ENCODE assay signal across 16 cellular contexts in genomic region chr1:38344705-38345104, GRCh38.
DNase-seq lines count a peak whose midpoint lies in the region; ATAC-seq and TF ChIP-seq lines count a peak whose summit lies in the region.
"Had no signal": no experiment of that assay in that cellular context is flagged by ENCODE, and none has a peak within 500 bp of the region (broad histone marks: within the 10 kb centered on the region; RNA-seq: fewer than 3 reads in every experiment).

No MANE protein-coding gene starts in this region.

- H3K4ac ChIP-seq in mesendoderm (ENCODE audit: low read depth, low read length) = no peak overlapping the region

- H3K4me2 ChIP-seq in OCI-LY3 (ENCODE audit: low read length) (peak overlapping the region; percentile 67), mesendoderm (ENCODE audit: low read length) (no peak overlapping the region)
- H3K4me2 ChIP-seq: BLaER1 had no signal

- POLR2A ChIA-PET in activated CD4-positive, alpha-beta memory T cell treated with anti-CD3 and anti-CD28 coated beads for 36 hours (lab: Charles Lee) = no interaction called here
- POLR2A ChIA-PET in activated CD4-positive, alpha-beta memory T cell treated with anti-CD3 and anti-CD28 coated beads, Interleukin-2, amount 10 ng/mL, durations not matched to agents 7 days and 5 days (lab: Charles Lee) = no interaction called here
- POLR2A ChIA-PET in A673 (lab: Charles Lee; ENCODE audit: low non-redundant PET) = no interaction called here

- no TSS peak for BruUV-seq in A673 (replicated peaks; lab: Mats Ljungman, UMichigan)

- peaks cover 17% of the 10 kb centered on the region for H3K9me3 Mint-ChIP-seq in activated CD4-positive, alpha-beta memory T cell treated with anti-CD3 and anti-CD28 coated beads for 36 hours
- no peaks in the 10 kb centered on the region for H3K9me3 Mint-ChIP-seq in activated CD4-positive, alpha-beta memory T cell treated with anti-CD3 and anti-CD28 coated beads, Interleukin-2, amount 10 ng/mL, durations not matched to agents 7 days and 5 days

- H4K20me1 ChIP-seq in OCI-LY3 (ENCODE audit: insufficient read depth, low read length) = no peaks in the 10 kb centered on the region
- H4K20me1 ChIP-seq: BLaER1 had no signal

- no peak for ATAC-seq in HG03460 (IDR thresholded peaks at IDR 0.05; ENCODE audit: unreplicated experiment)
- ATAC-seq: CD8-positive, alpha-beta T cell; HCT116 had no signal

- no peak overlapping the region for H4K5ac ChIP-seq in mesendoderm (ENCODE audit: low read length)

- CTCF ChIA-PET in activated CD4-positive, alpha-beta memory T cell treated with anti-CD3 and anti-CD28 coated beads for 36 hours (lab: Charles Lee) = no interaction called here
- CTCF ChIA-PET in activated CD4-positive, alpha-beta memory T cell treated with anti-CD3 and anti-CD28 coated beads, Interleukin-2, amount 10 ng/mL, durations not matched to agents 7 days and 5 days (lab: Charles Lee) = no interaction called here
- CTCF ChIA-PET in A673 (lab: Charles Lee) = no interaction called here

- no peak overlapping the region for H3K27ac ChIP-seq in A673 (ENCODE audit: low read depth, low read length, poor library complexity, severe bottlenecking)
- peak overlapping the region; percentile 25; the same call in 1 of the 2 replicates for H3K27ac ChIP-seq in OCI-LY3 (ENCODE audit: low read length)
- no peak overlapping the region for H3K27ac ChIP-seq in mesendoderm (ENCODE audit: low read depth, low read length)
- H3K27ac ChIP-seq: BLaER1, GM23248, RWPE1 had no signal

- H3K27me3 Mint-ChIP-seq in activated CD4-positive, alpha-beta memory T cell treated with anti-CD3 and anti-CD28 coated beads for 36 hours = peaks cover 14% of the 10 kb centered on the region
- peaks cover 21% of the 10 kb centered on the region for H3K27me3 Mint-ChIP-seq in activated CD4-positive, alpha-beta memory T cell treated with anti-CD3 and anti-CD28 coated beads, Interleukin-2, amount 10 ng/mL, durations not matched to agents 7 days and 5 days

- H3K4me1 ChIP-seq in A673 (ENCODE audit: insufficient read depth, low read length, poor library complexity, severe bottlenecking) (no peaks in the 10 kb centered on the region), OCI-LY3 (ENCODE audit: low read length) (peaks cover 17% of the 10 kb centered on the region), mesendoderm (ENCODE audit: control insufficient read depth, low read depth, low read length) (no peaks in the 10 kb centered on the region)
- H3K4me1 ChIP-seq: BLaER1 had no signal

- peak overlapping the region; percentile 89 for H2AFZ ChIP-seq in OCI-LY3 (ENCODE audit: low read depth, low read length)
- H2AFZ ChIP-seq: GM23248 had no signal

- no peak overlapping the region for H2AK5ac ChIP-seq in mesendoderm (ENCODE audit: low read length)

- no CpG with 5 or more reads among the region's 4 CpGs for WGBS in mesendoderm (ENCODE audit: extremely low coverage, insufficient coverage, low lambda C conversion rate)

- no peaks in the 10 kb centered on the region for H3K79me2 ChIP-seq in OCI-LY3 (ENCODE audit: low read length)
- H3K79me2 ChIP-seq in mesendoderm (ENCODE audit: control insufficient read depth, insufficient read depth, low read length) = no peaks in the 10 kb centered on the region

- H3K56ac ChIP-seq in mesendoderm (ENCODE audit: low read length) = no peak overlapping the region

- H2BK120ac ChIP-seq in mesendoderm (ENCODE audit: low read depth, low read length) = no peak overlapping the region

- H3K4me3 Mint-ChIP-seq in activated CD4-positive, alpha-beta memory T cell treated with anti-CD3 and anti-CD28 coated beads for 36 hours = no peak overlapping the region
- H3K4me3 Mint-ChIP-seq in activated CD4-positive, alpha-beta memory T cell treated with anti-CD3 and anti-CD28 coated beads, Interleukin-2, amount 10 ng/mL, durations not matched to agents 7 days and 5 days = no peak overlapping the region
- H3K4me3 Mint-ChIP-seq: CD8-positive, alpha-beta T cell had no signal

- no peak for TF ChIP-seq CTCF in A673 (conservative IDR thresholded peaks at IDR 0.05; ENCODE audit: low read depth, low read length)
- no peak for TF ChIP-seq CTCF in OCI-LY3 (IDR thresholded peaks at IDR 0.05; ENCODE audit: low read depth, low read length)

- H3K4me3 ChIP-seq in A673 (ENCODE audit: low read depth, low read length, poor library complexity, severe bottlenecking) (no peak overlapping the region), OCI-LY3 (ENCODE audit: low read length) (peak overlapping the region; percentile 49), mesendoderm (ENCODE audit: low read length) (no peak overlapping the region)
- H3K4me3 ChIP-seq: BLaER1, GM23248 had no signal

- H3K36me3 Mint-ChIP-seq in activated CD4-positive, alpha-beta memory T cell treated with anti-CD3 and anti-CD28 coated beads for 36 hours = no peaks in the 10 kb centered on the region
- no peaks in the 10 kb centered on the region for H3K36me3 Mint-ChIP-seq in activated CD4-positive, alpha-beta memory T cell treated with anti-CD3 and anti-CD28 coated beads, Interleukin-2, amount 10 ng/mL, durations not matched to agents 7 days and 5 days (ENCODE audit: low read depth)
- H3K36me3 Mint-ChIP-seq: CD8-positive, alpha-beta T cell had no signal

- no peaks in the 10 kb centered on the region for H3K79me1 ChIP-seq in mesendoderm (ENCODE audit: low read length)

- H3K27me3 ChIP-seq in A673 (replicated peaks; ENCODE audit: insufficient read depth, low read depth, low read length, poor library complexity) (no peaks in the 10 kb centered on the region), OCI-LY3 (ENCODE audit: low read depth, low read length) (no peaks in the 10 kb centered on the region), mesendoderm (ENCODE audit: insufficient read depth, low read length, poor library complexity) (no peaks in the 10 kb centered on the region)
- H3K27me3 ChIP-seq: BLaER1 had no signal

- H3K4me1 Mint-ChIP-seq in activated CD4-positive, alpha-beta memory T cell treated with anti-CD3 and anti-CD28 coated beads for 36 hours (ENCODE audit: low read depth) = peaks cover 7% of the 10 kb centered on the region
- no peaks in the 10 kb centered on the region for H3K4me1 Mint-ChIP-seq in activated CD4-positive, alpha-beta memory T cell treated with anti-CD3 and anti-CD28 coated beads, Interleukin-2, amount 10 ng/mL, durations not matched to agents 7 days and 5 days

- intact Hi-C loops in activated CD4-positive, alpha-beta memory T cell treated with anti-CD3 and anti-CD28 coated beads for 36 hours (cut with micrococcal nuclease) = no loop called here
- intact Hi-C loops in A673 (cut with micrococcal nuclease; ENCODE audit: unreplicated experiment) = no loop called here

- H2BK15ac ChIP-seq in mesendoderm (replicated peaks; ENCODE audit: low read depth) = no peak overlapping the region

- peak overlapping the region; percentile 6; the same call in 1 of the 2 replicates for H3K9ac ChIP-seq in OCI-LY3 (ENCODE audit: low read length)
- no peak overlapping the region for H3K9ac ChIP-seq in mesendoderm (ENCODE audit: low read length)
- H3K9ac ChIP-seq: BLaER1, GM23248 had no signal

- H3K23ac ChIP-seq in mesendoderm (ENCODE audit: low read length) = no peak overlapping the region

- peak; percentile 56 for DNase-seq in activated CD4-positive, alpha-beta memory T cell treated with anti-CD3 and anti-CD28 coated beads for 36 hours
- DNase-seq in activated CD4-positive, alpha-beta memory T cell treated with anti-CD3 and anti-CD28 coated beads, Interleukin-2, amount 10 ng/mL, durations not matched to agents 7 days and 5 days = no peak
- DNase-seq in A673 (ENCODE audit: low spot score) (peak; percentile 13), mesendoderm (peak; percentile 26), NCI-H774 (lab: John Stamatoyannopoulos, UW) (no peak)
- no peak for DNase-seq in activated CD8-positive, alpha-beta memory T cell treated with anti-CD3 and anti-CD28 coated beads for 24 hours
- DNase-seq: CD8-positive, alpha-beta T cell; GM23248; NCI-H1417; NCI-H187 treated with DMSO at 0.1 percent for 48 hours; NCI-H526 treated with DMSO at 0.1 percent for 48 hours had no signal

- H3K27ac Mint-ChIP-seq in activated CD4-positive, alpha-beta memory T cell treated with anti-CD3 and anti-CD28 coated beads for 36 hours = no peak overlapping the region
- H3K27ac Mint-ChIP-seq in activated CD4-positive, alpha-beta memory T cell treated with anti-CD3 and anti-CD28 coated beads, Interleukin-2, amount 10 ng/mL, durations not matched to agents 7 days and 5 days = no peak overlapping the region
- H3K27ac Mint-ChIP-seq: CD8-positive, alpha-beta T cell had no signal

- H2BK5ac ChIP-seq in mesendoderm (ENCODE audit: low read length) = no peak overlapping the region

- H3K36me3 ChIP-seq in A673 (ENCODE audit: insufficient read depth, low read length, poor library complexity, severe bottlenecking) (no peaks in the 10 kb centered on the region), OCI-LY3 (replicated peaks; ENCODE audit: low read depth, low read length) (no peaks in the 10 kb centered on the region), mesendoderm (ENCODE audit: control insufficient read depth, insufficient read depth, low read length) (no peaks in the 10 kb centered on the region)
- H3K36me3 ChIP-seq: BLaER1 had no signal

- no peak overlapping the region for H4K8ac ChIP-seq in mesendoderm (ENCODE audit: low read depth, low read length)

- H3K9me3 ChIP-seq in A673 (ENCODE audit: low read depth, low read length, poor library complexity, severe bottlenecking) (peaks cover 9% of the 10 kb centered on the region), OCI-LY3 (ENCODE audit: insufficient read depth, low read length) (no peaks in the 10 kb centered on the region)
- H3K9me3 ChIP-seq: BLaER1 had no signal

- no peak overlapping the region for H3K18ac ChIP-seq in mesendoderm (ENCODE audit: low read length)

Comparison
In these comparisons a context has a peak if more than half of its experiments do, and no peak if none do; other contexts are left out.
1. DNase-seq: peak in activated CD4-positive, alpha-beta memory T cell treated with anti-CD3 and anti-CD28 coated beads for 36 hours (single experiment), A673 (single experiment) and mesendoderm (single experiment); none in activated CD4-positive, alpha-beta memory T cell treated with anti-CD3 and anti-CD28 coated beads, Interleukin-2, amount 10 ng/mL, durations not matched to agents 7 days and 5 days (single experiment), activated CD8-positive, alpha-beta memory T cell treated with anti-CD3 and anti-CD28 coated beads for 24 hours (single experiment) and NCI-H774 (single experiment).